Comparison of ENCODE assay signal across 20 cellular contexts in genomic region chrX:12936947-12937346, GRCh38. TPM values are rescaled to one million over a fixed set of nuclear protein-coding genes. Genes with fewer than 3 reads are reported as not detected.
"Had no signal": no experiment of that assay in that cellular context is flagged by ENCODE, and none has a peak within 500 bp of the region (broad histone marks: within the 10 kb centered on the region; RNA-seq: fewer than 3 reads in every experiment).

No MANE protein-coding gene starts in this region.

- ATAC-seq: effector memory CD8-positive, alpha-beta T cell; gastroesophageal sphincter; left lobe of liver; mucosa of descending colon; naive thymus-derived CD8-positive, alpha-beta T cell had no signal

- H3K4me3 ChIP-seq: esophagus muscularis mucosa, gastroesophageal sphincter, mucosa of descending colon, sigmoid colon, skin epidermis, stomach, thoracic aorta, transverse colon had no signal

- H3K4me1 ChIP-seq: esophagus muscularis mucosa, gastroesophageal sphincter, sigmoid colon, stomach, transverse colon had no signal

- H3K27ac ChIP-seq: epithelial cell of prostate, esophagus muscularis mucosa, gastroesophageal sphincter, sigmoid colon, skin epidermis, stomach, thoracic aorta, transverse colon had no signal

- DNase-seq: effector memory CD8-positive, alpha-beta T cell; foreskin fibroblast; glutamatergic neuron; islet precursor cell; mammary epithelial cell; mucosa of descending colon; naive thymus-derived CD8-positive, alpha-beta T cell; posterior cingulate gyrus; sigmoid colon; stimulated activated naive CD4-positive, alpha-beta T cell; stomach; substantia nigra; transverse colon had no signal

- H3K36me3 ChIP-seq: esophagus muscularis mucosa, gastroesophageal sphincter, sigmoid colon, stomach, thoracic aorta, transverse colon had no signal

- H3K27me3 ChIP-seq: esophagus muscularis mucosa, gastroesophageal sphincter, sigmoid colon, stomach, transverse colon had no signal

RNA-seq across cellular contexts. Expression of gene TLR8, which starts 30.5 kb away (rescaled TPM):
- polyA plus RNA-seq: mammary epithelial cell; naive thymus-derived CD8-positive, alpha-beta T cell; neural cell had no signal
